ENCODE assay signal across 8 cellular contexts in genomic region chr1:1324524-1325287, GRCh38. TPM values are rescaled to one million over a fixed set of nuclear protein-coding genes. Genes with fewer than 3 reads are reported as not detected.
DNase-seq lines count a peak whose midpoint lies in the region; ATAC-seq and TF ChIP-seq lines count a peak whose summit lies in the region.

Gene CPTP, plus strand, starts transcription at chr1:1324802. Its CDS starts 2,109 bp downstream, at chr1:1326911.
Gene INTS11, minus strand, starts transcription at chr1:1324660. Its CDS starts 52 bp downstream, at chr1:1324608.

- H3K9me3 Mint-ChIP-seq in activated naive CD4-positive, alpha-beta T cell treated with anti-CD3 and anti-CD28 coated beads for 36 hours = no peaks in the 10 kb centered on the region

- no peaks in the 10 kb centered on the region for H3K27me3 ChIP-seq in gastroesophageal sphincter

- peak within 1 kb of the TSS; percentile 51 to 92 (median 88) for H3K27ac ChIP-seq in gastroesophageal sphincter

- H3K4me3 Mint-ChIP-seq in activated naive CD4-positive, alpha-beta T cell treated with anti-CD3 and anti-CD28 coated beads for 36 hours = peak within 1 kb of the TSS; percentile 92

- peaks cover 0 to 41% of the 10 kb centered on the region in 2 donors for H3K36me3 ChIP-seq in gastroesophageal sphincter

- H3K27ac Mint-ChIP-seq in activated naive CD4-positive, alpha-beta T cell treated with anti-CD3 and anti-CD28 coated beads for 36 hours = peak within 1 kb of the TSS; percentile 84

- peaks cover 4% of the 10 kb centered on the region for H3K36me3 Mint-ChIP-seq in activated naive CD4-positive, alpha-beta T cell treated with anti-CD3 and anti-CD28 coated beads for 36 hours (ENCODE audit: low read depth)

- CTCF ChIA-PET in activated naive CD4-positive, alpha-beta T cell treated with anti-CD3 and anti-CD28 coated beads for 36 hours (lab: Charles Lee) = interaction anchor here (1.1 kb wide), 1 partner anchor 25 kb away, joined by 5 read pairs; no protein-coding TSS in a partner anchor

- TF ChIP-seq POLR2A in gastroesophageal sphincter (IDR thresholded peaks at IDR 0.05) = peak; percentile 56 to 75

- peaks cover 0 to 70% (median 40%) of the 10 kb centered on the region in 3 donors for H3K4me1 ChIP-seq in gastroesophageal sphincter

- no CpG with 5 or more reads among the region's 84 CpGs for WGBS in gastroesophageal sphincter (ENCODE audit: low coverage in 1 of 2), 2 donors

- peak within 1 kb of the TSS; percentile 51 to 87 for H3K4me3 ChIP-seq in gastroesophageal sphincter

- TF ChIP-seq EP300 in gastroesophageal sphincter (IDR thresholded peaks at IDR 0.05) = no peak

- H3K27me3 Mint-ChIP-seq in activated naive CD4-positive, alpha-beta T cell treated with anti-CD3 and anti-CD28 coated beads for 36 hours (ENCODE audit: low read depth) = no peaks in the 10 kb centered on the region

- DNase-seq in ELR (ENCODE audit: low read depth) = peak; percentile 92
- peak; percentile 91 for DNase-seq in H4 (ENCODE audit: low spot score)
- DNase-seq in LoVo (ENCODE audit: low spot score) = peak; percentile 94
- DNase-seq in SK-N-DZ (ENCODE audit: low spot score) = peak; percentile 83
- peak; percentile 97 for DNase-seq in activated naive CD4-positive, alpha-beta T cell treated with anti-CD3 and anti-CD28 coated beads for 36 hours
- DNase-seq in nucleus accumbens (lab: John Stamatoyannopoulos, UW) = peak in 54 of 56 donors; percentile 63 to 94 (median 84)
- DNase-seq in superior temporal gyrus (ENCODE audit: extremely low spot score) = peak; percentile 90

- peak in 1 of 4 experiments; percentile 20 for TF ChIP-seq CTCF in gastroesophageal sphincter (IDR thresholded peaks at IDR 0.05)

- H3K4me1 Mint-ChIP-seq in activated naive CD4-positive, alpha-beta T cell treated with anti-CD3 and anti-CD28 coated beads for 36 hours (ENCODE audit: low read depth) = peaks cover 36% of the 10 kb centered on the region

- intact Hi-C loops in activated naive CD4-positive, alpha-beta T cell treated with anti-CD3 and anti-CD28 coated beads for 36 hours (cut with micrococcal nuclease) = loop anchor here (1.0 to 2.0 kb wide), 3 partner anchors 16 to 50 kb away; partner anchors contain the start of genes AURKAIP1, DVL1 and PUSL1

- no peaks in the 10 kb centered on the region for H3K9me3 ChIP-seq in gastroesophageal sphincter

- peak; percentile 94 for ATAC-seq in gastroesophageal sphincter

RNA-seq across cellular contexts. Expression of gene CPTP, which starts in this region (rescaled TPM):
- total RNA-seq in H4 (2014; rRNA removed; shearing (Covaris generic)) = 12.0 and 18.5 TPM in 2 replicates
- 10.0 and 10.7 TPM in 2 replicates for polyA plus RNA-seq in SK-N-DZ (2014; cell fraction: cytosol; rRNA removed)
- 5.8 and 6.7 TPM in 2 replicates for polyA plus RNA-seq in SK-N-DZ (2014; cell fraction: nucleus; rRNA removed)
- total RNA-seq in activated naive CD4-positive, alpha-beta T cell treated with anti-CD3 and anti-CD28 coated beads for 36 hours = 1 to 10 TPM; 5.6 to 5.7 TPM
- 10 to 100 TPM; 10.4 to 42.7 (median 30.1) TPM for total RNA-seq in gastroesophageal sphincter

RNA-seq across cellular contexts. Expression of gene INTS11, which starts in this region (rescaled TPM):
- total RNA-seq in H4 (2014; rRNA removed; shearing (Covaris generic)) = 76.9 and 88.3 TPM in 2 replicates
- polyA plus RNA-seq in SK-N-DZ (2014; cell fraction: cytosol; rRNA removed) = 73.2 and 97.2 TPM in 2 replicates
- 426 and 497 TPM in 2 replicates for polyA plus RNA-seq in SK-N-DZ (2014; cell fraction: nucleus; rRNA removed)
- total RNA-seq in activated naive CD4-positive, alpha-beta T cell treated with anti-CD3 and anti-CD28 coated beads for 36 hours = 100 to 1,000 TPM; 117 to 118 TPM
- total RNA-seq in gastroesophageal sphincter = 100 to 1,000 TPM in 1 of 4 donors, 10 to 100 TPM in 3; 62.0 to 119 (median 96.4) TPM

Comparison
In these comparisons a context has a peak if more than half of its experiments do, and no peak if none do; other contexts are left out.
1. Peak in every context shown above with its lines: DNase-seq, ATAC-seq, H3K4me3 ChIP-seq and H3K27ac ChIP-seq.